ENCODE assay signal across 2 cellular contexts in genomic region chr3:197722734-197723133, GRCh38.
TF ChIP-seq lines count a peak whose summit lies in the region.

No MANE protein-coding gene starts in this region.

TF ChIP-seq in HEK293, 187 proteins besides CTCF, POLR2A, EP300 and RAD21:
- TF ChIP-seq SCRT2 (tag by site-specific recombination; IDR thresholded peaks at IDR 0.05): no peak
- no peak for TF ChIP-seq ZNF580 (tag by site-specific recombination; IDR thresholded peaks at IDR 0.05)
- TF ChIP-seq ZNF561 (tag by site-specific recombination; IDR thresholded peaks at IDR 0.05; ENCODE audit: borderline replicate concordance): no peak
- TF ChIP-seq SETDB1 (IDR thresholded peaks at IDR 0.05; ENCODE audit: insufficient read length, low read length): peak; percentile 90

TF ChIP-seq in GM12878, 131 proteins besides CTCF, POLR2A, EP300 and RAD21:
- TF ChIP-seq POU2F2 (IDR thresholded peaks at IDR 0.05; ENCODE audit: borderline replicate concordance, low read depth, low read length): no peak
- peak; percentile 76 for TF ChIP-seq ZNF217 (IDR thresholded peaks at IDR 0.05)
- TF ChIP-seq ZNF24 (IDR thresholded peaks at IDR 0.05): peak; percentile 19; the same call in 1 of the 2 replicates
